ENCODE assay signal across 16 cellular contexts in genomic region chr7:42231043-42231442, GRCh38. TPM values are rescaled to one million over a fixed set of nuclear protein-coding genes. Genes with fewer than 3 reads are reported as not detected.
DNase-seq lines count a peak whose midpoint lies in the region; ATAC-seq and TF ChIP-seq lines count a peak whose summit lies in the region.
"Had no signal": no experiment of that assay in that cellular context is flagged by ENCODE, and none has a peak within 500 bp of the region (broad histone marks: within the 10 kb centered on the region; RNA-seq: fewer than 3 reads in every experiment).

No MANE protein-coding gene starts in this region.

- H3K27me3 Mint-ChIP-seq in WTC11 (ENCODE audit: low read depth) (no peaks in the 10 kb centered on the region), endodermal cell (ENCODE audit: insufficient read depth) (peaks cover 97% of the 10 kb centered on the region), nephron progenitor cell (ENCODE audit: low read depth, poor library complexity) (peaks cover 3% of the 10 kb centered on the region), type B pancreatic cell (peaks cover 11% of the 10 kb centered on the region)
- peaks cover 97% of the 10 kb centered on the region for H3K27me3 Mint-ChIP-seq in activated naive CD8-positive, alpha-beta T cell treated with anti-CD3 and anti-CD28 coated beads for 36 hours

- H3K4me1 Mint-ChIP-seq in WTC11 (peaks cover 87% of the 10 kb centered on the region), endodermal cell (peaks cover 27% of the 10 kb centered on the region), nephron progenitor cell (peaks cover 94% of the 10 kb centered on the region), type B pancreatic cell (ENCODE audit: unreplicated experiment) (peaks cover 73% of the 10 kb centered on the region)
- peaks cover 10% of the 10 kb centered on the region for H3K4me1 Mint-ChIP-seq in activated naive CD8-positive, alpha-beta T cell treated with anti-CD3 and anti-CD28 coated beads for 36 hours

- H3K4me3 Mint-ChIP-seq in WTC11 = no peak overlapping the region
- H3K4me3 Mint-ChIP-seq in endodermal cell = no peak overlapping the region
- H3K4me3 Mint-ChIP-seq in nephron progenitor cell = peak overlapping the region; percentile 98
- H3K4me3 Mint-ChIP-seq in type B pancreatic cell = peak overlapping the region; percentile 96
- no peak overlapping the region for H3K4me3 Mint-ChIP-seq in activated naive CD8-positive, alpha-beta T cell treated with anti-CD3 and anti-CD28 coated beads for 36 hours
- H3K4me3 Mint-ChIP-seq: CD14-positive monocyte; CD8-positive, alpha-beta T cell; IgD-negative memory B cell had no signal

- no peak overlapping the region for H3K9ac ChIP-seq in endodermal cell (ENCODE audit: extremely low read depth, low read length, poor library complexity, severe bottlenecking)

- ATAC-seq in WTC11 (no peak), GM18873 (IDR thresholded peaks at IDR 0.05; ENCODE audit: low FRiP score, unreplicated experiment) (no peak)
- ATAC-seq: A549; CD8-positive, alpha-beta T cell; HCT116 had no signal

- H3K4me3 ChIP-seq in endodermal cell (ENCODE audit: low read length) = no peak overlapping the region
- H3K4me3 ChIP-seq: A549 had no signal

- no peaks in the 10 kb centered on the region for H3K9me3 ChIP-seq in endodermal cell (ENCODE audit: control insufficient read depth, low read length)
- H3K9me3 ChIP-seq: A549 had no signal

- DNase-seq in WTC11 (ENCODE audit: low spot score) (no peak), endodermal cell (no peak), nephron progenitor cell (no peak), type B pancreatic cell (ENCODE audit: extremely low spot score, unreplicated experiment) (no peak), islet precursor cell (no peak)
- no peak for DNase-seq in activated naive CD8-positive, alpha-beta T cell treated with anti-CD3 and anti-CD28 coated beads for 36 hours
- DNase-seq: CD8-positive, alpha-beta T cell; COR-L47; DMS153; DMS79 treated with DMSO at 0.1 percent for 48 hours; EL had no signal

- H3K36me3 ChIP-seq in endodermal cell (ENCODE audit: control insufficient read depth, insufficient read depth, low read length) = no peaks in the 10 kb centered on the region

- TF ChIP-seq CTCF in WTC11 (IDR thresholded peaks at IDR 0.05) = no peak
- TF ChIP-seq CTCF in endodermal cell (conservative IDR thresholded peaks at IDR 0.05) = no peak
- TF ChIP-seq CTCF in nephron progenitor cell (IDR thresholded peaks at IDR 0.05) = no peak
- TF ChIP-seq CTCF in type B pancreatic cell (conservative IDR thresholded peaks at IDR 0.05) = no peak

- peaks cover 9% of the 10 kb centered on the region for H3K4me1 ChIP-seq in endodermal cell (ENCODE audit: control insufficient read depth, insufficient read depth, low read length)
- H3K4me1 ChIP-seq: A549 had no signal

- peaks cover 55% of the 10 kb centered on the region for H3K27me3 ChIP-seq in endodermal cell (ENCODE audit: control insufficient read depth, insufficient read depth, low read length, poor library complexity, severe bottlenecking)

- H3K36me3 Mint-ChIP-seq in WTC11 (no peaks in the 10 kb centered on the region), endodermal cell (ENCODE audit: low read depth) (no peaks in the 10 kb centered on the region), nephron progenitor cell (ENCODE audit: low read depth) (peaks cover 18% of the 10 kb centered on the region), type B pancreatic cell (peaks cover 6% of the 10 kb centered on the region)
- H3K36me3 Mint-ChIP-seq in activated naive CD8-positive, alpha-beta T cell treated with anti-CD3 and anti-CD28 coated beads for 36 hours = peaks cover 2% of the 10 kb centered on the region
- H3K36me3 Mint-ChIP-seq: CD8-positive, alpha-beta T cell had no signal

- H3K9me3 Mint-ChIP-seq in WTC11 (no peaks in the 10 kb centered on the region), endodermal cell (no peaks in the 10 kb centered on the region), nephron progenitor cell (no peaks in the 10 kb centered on the region), type B pancreatic cell (no peaks in the 10 kb centered on the region)
- H3K9me3 Mint-ChIP-seq in activated naive CD8-positive, alpha-beta T cell treated with anti-CD3 and anti-CD28 coated beads for 36 hours = peaks cover 2% of the 10 kb centered on the region
- H3K9me3 Mint-ChIP-seq: CD8-positive, alpha-beta T cell; IgD-negative memory B cell had no signal

- H3K27ac Mint-ChIP-seq in WTC11 = peak overlapping the region; percentile 19; the same call in 1 of the 2 replicates
- no peak overlapping the region for H3K27ac Mint-ChIP-seq in endodermal cell
- H3K27ac Mint-ChIP-seq in nephron progenitor cell = peak overlapping the region; percentile 94
- peak overlapping the region; percentile 51 for H3K27ac Mint-ChIP-seq in type B pancreatic cell
- no peak overlapping the region for H3K27ac Mint-ChIP-seq in activated naive CD8-positive, alpha-beta T cell treated with anti-CD3 and anti-CD28 coated beads for 36 hours
- H3K27ac Mint-ChIP-seq: CD8-positive, alpha-beta T cell; IgD-negative memory B cell had no signal

- POLR2A ChIA-PET in WTC11 (lab: Charles Lee) = no interaction called here

- CTCF ChIA-PET in WTC11 (lab: Charles Lee) = no interaction called here

- H3K27ac ChIP-seq in endodermal cell (ENCODE audit: low read depth, low read length) = peak overlapping the region; percentile 47
- H3K27ac ChIP-seq: A549 had no signal

TF ChIP-seq in WTC11, 78 proteins besides CTCF, POLR2A, EP300 and RAD21:
- TF ChIP-seq FOXJ3 (CRISPR knock-in tag; IDR thresholded peaks at IDR 0.05; ENCODE audit: borderline replicate concordance) = no peak
- TF ChIP-seq JUN (CRISPR knock-in tag; IDR thresholded peaks at IDR 0.05) = no peak

RNA-seq across cellular contexts. Expression of gene GLI3, which starts 6.0 kb away (rescaled TPM):
- 41.0 to 46.2 TPM (median 42.1 TPM) in 3 replicates for total RNA-seq in WTC11 (2021)
- total RNA-seq in endodermal cell = 10 to 100 TPM in 1 of 2 donors, 1 to 10 TPM in 1; 2.7 to 10.2 TPM
- 54.9 TPM for polyA plus RNA-seq in endodermal cell (2013, experiment 1 of 2)
- 52.9 TPM for polyA plus RNA-seq in endodermal cell (2013, experiment 2 of 2)
- 58.0 and 141 TPM in 2 replicates for total RNA-seq in type B pancreatic cell (ENCODE audit: low replicate concordance)
- total RNA-seq in activated naive CD8-positive, alpha-beta T cell treated with anti-CD3 and anti-CD28 coated beads for 36 hours = not detected
- polyA plus RNA-seq: CD14-positive monocyte, IgD-negative memory B cell had no signal

Comparison
In these comparisons a context has a peak if more than half of its experiments do, and no peak if none do; other contexts are left out.
1. H3K27ac Mint-ChIP-seq: peak in WTC11 (single experiment), nephron progenitor cell (single experiment) and type B pancreatic cell (single experiment); none in endodermal cell (single experiment) and activated naive CD8-positive, alpha-beta T cell treated with anti-CD3 and anti-CD28 coated beads for 36 hours (single experiment).
2. H3K4me3 Mint-ChIP-seq: peak in nephron progenitor cell (single experiment) and type B pancreatic cell (single experiment); none in WTC11 (single experiment), endodermal cell (single experiment) and activated naive CD8-positive, alpha-beta T cell treated with anti-CD3 and anti-CD28 coated beads for 36 hours (single experiment).